ENCODE assay signal across 9 cellular contexts in genomic region chr10:64449603-64450002, GRCh38.
"Had no signal": no experiment of that assay in that cellular context is flagged by ENCODE, and none has a peak within 500 bp of the region (broad histone marks: within the 10 kb centered on the region; RNA-seq: fewer than 3 reads in every experiment).

No MANE protein-coding gene starts in this region.

- H3K9me3 ChIP-seq: HAP-1 had no signal

- H3K4me2 ChIP-seq: GM23338 had no signal

- H2AFZ ChIP-seq: GM23248, GM23338 had no signal

- ATAC-seq: GM23338, HCT116 had no signal

- DNase-seq: GM23248, GOT3, H7, H9, HCEC 1CT, HFFc6 had no signal

- H3K4me1 ChIP-seq: HAP-1 had no signal

- H3K36me3 ChIP-seq: HAP-1 had no signal

- H3K9ac ChIP-seq: GM23248 had no signal

- H3K4me3 ChIP-seq: GM23248, GM23338, HAP-1 had no signal

- H3K27ac ChIP-seq: GM23248 had no signal
